ENCODE assay signal across 8 cellular contexts in the genomic region with DNA sequence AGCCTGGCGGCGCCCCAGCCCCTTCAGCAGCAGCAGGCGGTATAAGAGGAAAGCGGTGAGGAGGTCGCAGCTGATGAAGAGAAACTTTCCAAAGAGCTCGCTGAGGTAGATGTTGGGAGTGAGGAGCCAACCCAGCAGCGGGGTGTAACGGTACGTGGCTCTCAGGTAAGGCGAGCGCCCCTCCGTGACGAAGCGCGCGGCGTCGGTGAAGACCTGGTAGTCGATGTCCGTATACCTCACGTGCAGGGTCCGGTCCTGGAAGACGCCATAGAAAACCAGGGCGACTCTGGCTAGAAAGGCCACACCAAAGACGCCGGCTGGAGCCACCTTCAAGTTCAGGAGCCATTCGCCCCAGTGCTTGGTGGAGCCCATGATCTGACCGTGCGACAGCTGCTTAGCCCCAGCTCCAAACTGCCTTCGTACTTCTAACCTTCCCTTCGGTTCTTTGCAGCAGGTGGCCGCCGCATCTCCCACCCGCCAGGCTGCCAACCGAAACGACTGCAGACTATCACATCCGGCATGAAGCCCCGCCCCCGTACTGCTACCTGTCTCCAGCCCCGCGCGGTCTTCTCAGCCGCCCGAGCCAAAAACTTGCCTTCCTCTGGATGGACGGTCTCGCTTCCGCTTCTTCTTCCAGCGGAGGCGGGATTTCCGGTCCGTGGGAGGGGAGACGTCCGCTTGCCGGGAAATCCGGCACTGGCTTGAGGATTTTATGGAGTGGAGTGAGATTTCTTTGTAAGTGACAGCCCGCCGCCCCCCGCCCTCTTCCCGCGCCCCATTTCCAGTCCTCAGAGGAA. TPM values are rescaled to one million over a fixed set of nuclear protein-coding genes. Genes with fewer than 3 reads are reported as not detected.
A peak's percentile ranks its signal among the peaks of the same experiment; 100 is the strongest.
DNase-seq lines count a peak whose midpoint lies in the region; ATAC-seq and TF ChIP-seq lines count a peak whose summit lies in the region.

Gene PIGM, minus strand, starts transcription at position 623 of the 797 bp plus-strand sequence. Its CDS starts 251 bp downstream, at position 372.

- no peaks in the 10 kb centered on the region for H3K9me3 ChIP-seq in ovary
- no peaks in the 10 kb centered on the region for H3K9me3 ChIP-seq in tibial artery

- TF ChIP-seq CTCF in GM12864 (IDR thresholded peaks at IDR 0.05; ENCODE audit: low read depth, low read length, missing control alignments) (no peak), ovary (IDR thresholded peaks at IDR 0.05) (peak in 1 of 3 donors; percentile 13), tibial artery (IDR thresholded peaks at IDR 0.05) (no peak)

- H3K36me3 Mint-ChIP-seq in activated naive CD8-positive, alpha-beta T cell treated with anti-CD3 and anti-CD28 coated beads, Interleukin-2, amount 10 ng/mL, durations not matched to agents 7 days and 5 days: peaks cover 8% of the 10 kb centered on the region

- intact Hi-C loops in Right ventricle myocardium inferior (cut with DNase I) (loop anchor here (5.0 kb wide), 1 partner anchor 249 kb away; the partner anchor contains the start of gene DUSP23), ovary (cut with DNase I) (no loop called here), tibial artery (cut with DNase I; ENCODE audit: low total_unique reads) (loop anchor here (10.0 kb wide), 1 partner anchor 247 kb away; the partner anchor contains the start of gene DUSP23)

- no peak for TF ChIP-seq EP300 in ovary (IDR thresholded peaks at IDR 0.05)

- peak within 1 kb of the TSS; percentile 94 for H3K4me3 Mint-ChIP-seq in activated naive CD8-positive, alpha-beta T cell treated with anti-CD3 and anti-CD28 coated beads, Interleukin-2, amount 10 ng/mL, durations not matched to agents 7 days and 5 days

- H3K4me1 Mint-ChIP-seq in activated naive CD8-positive, alpha-beta T cell treated with anti-CD3 and anti-CD28 coated beads, Interleukin-2, amount 10 ng/mL, durations not matched to agents 7 days and 5 days: peaks cover 25% of the 10 kb centered on the region

- peak; percentile 78 for DNase-seq in GM12864 (ENCODE audit: low read depth)
- DNase-seq in NCI-H1105 treated with DMSO at 0.1 percent for 48 hours (lab: John Stamatoyannopoulos, UW): peak; percentile 98
- peak; percentile 97 for DNase-seq in SKM-1 treated with dmso at 0.1 percent for 144 hours (lab: John Stamatoyannopoulos, UW; ENCODE audit: unreplicated experiment)
- peak; percentile 90 for DNase-seq in activated naive CD8-positive, alpha-beta T cell treated with anti-CD3 and anti-CD28 coated beads, Interleukin-2, amount 10 ng/mL, durations not matched to agents 7 days and 5 days
- peak; percentile 95 for DNase-seq in Right ventricle myocardium inferior (ENCODE audit: missing footprints)
- DNase-seq in ovary: peak; percentile 93 to 95 (median 94)
- DNase-seq in tibial artery: peak; percentile 93 to 95

- WGBS in ovary, 3 donors: 0% methylated on average over 57 to 60 of the region's 60 CpGs

- peak within 1 kb of the TSS; percentile 86 for H3K4me3 ChIP-seq in GM12864 (ENCODE audit: low read depth, low read length)
- peak within 1 kb of the TSS; percentile 90 for H3K4me3 ChIP-seq in ovary
- H3K4me3 ChIP-seq in tibial artery: peak within 1 kb of the TSS; percentile 77 to 81

- H3K27me3 Mint-ChIP-seq in activated naive CD8-positive, alpha-beta T cell treated with anti-CD3 and anti-CD28 coated beads, Interleukin-2, amount 10 ng/mL, durations not matched to agents 7 days and 5 days: no peaks in the 10 kb centered on the region

- peak within 1 kb of the TSS in 1 of 2 donors; percentile 48 for H3K27ac ChIP-seq in ovary
- H3K27ac ChIP-seq in tibial artery: peak within 1 kb of the TSS; percentile 67 to 68

- H3K27me3 ChIP-seq in ovary (no peaks in the 10 kb centered on the region), tibial artery (no peaks in the 10 kb centered on the region)

- H3K4me1 ChIP-seq in ovary (ENCODE audit: insufficient read depth): peaks cover 6% of the 10 kb centered on the region
- peaks cover 0 to 23% (median 19%) of the 10 kb centered on the region in 4 donors for H3K4me1 ChIP-seq in tibial artery

- peak; percentile 37 for TF ChIP-seq POLR2A in ovary (IDR thresholded peaks at IDR 0.05)

- H3K36me3 ChIP-seq in ovary (no peaks in the 10 kb centered on the region), tibial artery (peaks cover 0 to 4% (median 0%) of the 10 kb centered on the region in 3 donors)

- POLR2A ChIA-PET in activated naive CD8-positive, alpha-beta T cell treated with anti-CD3 and anti-CD28 coated beads, Interleukin-2, amount 10 ng/mL, durations not matched to agents 7 days and 5 days (lab: Charles Lee): interaction anchor here (1.0 to 3.4 kb wide), 5 partner anchors 15 to 110 kb away, joined by 3 to 22 read pairs (median 3); partner anchors contain the start of genes IGSF8 and TAGLN2

- H3K9me3 Mint-ChIP-seq in activated naive CD8-positive, alpha-beta T cell treated with anti-CD3 and anti-CD28 coated beads, Interleukin-2, amount 10 ng/mL, durations not matched to agents 7 days and 5 days: no peaks in the 10 kb centered on the region

- peak within 1 kb of the TSS; percentile 94 for H3K27ac Mint-ChIP-seq in activated naive CD8-positive, alpha-beta T cell treated with anti-CD3 and anti-CD28 coated beads, Interleukin-2, amount 10 ng/mL, durations not matched to agents 7 days and 5 days

- ATAC-seq in HG02678 (IDR thresholded peaks at IDR 0.05; ENCODE audit: unreplicated experiment) (peak; percentile 97), Right ventricle myocardium inferior (peak; percentile 97)
- ATAC-seq in activated naive CD8-positive, alpha-beta T cell treated with anti-CD3 and anti-CD28 coated beads, Interleukin-2, amount 10 ng/mL, durations not matched to agents 7 days and 5 days (ENCODE audit: low read depth): peak; percentile 99

RNA-seq across cellular contexts. Expression of gene PIGM, which starts in this region (rescaled TPM):
- 1 to 10 TPM; 7.2 to 7.3 TPM for total RNA-seq in activated naive CD8-positive, alpha-beta T cell treated with anti-CD3 and anti-CD28 coated beads, Interleukin-2, amount 10 ng/mL, durations not matched to agents 7 days and 5 days
- 2.4 TPM for total RNA-seq in Right ventricle myocardium inferior
- 1 to 10 TPM; 3.8 to 7.4 (median 5.9) TPM for total RNA-seq in ovary
- polyA plus RNA-seq in ovary: 1 to 10 TPM; 2.7 to 7.1 TPM

Comparison
In these comparisons a context has a peak if more than half of its experiments do, and no peak if none do; other contexts are left out.
1. intact Hi-C loops: an anchor here in Right ventricle myocardium inferior (5.0 kb wide) and tibial artery (10.0 kb wide); none called in ovary.